In the genomic region with DNA sequence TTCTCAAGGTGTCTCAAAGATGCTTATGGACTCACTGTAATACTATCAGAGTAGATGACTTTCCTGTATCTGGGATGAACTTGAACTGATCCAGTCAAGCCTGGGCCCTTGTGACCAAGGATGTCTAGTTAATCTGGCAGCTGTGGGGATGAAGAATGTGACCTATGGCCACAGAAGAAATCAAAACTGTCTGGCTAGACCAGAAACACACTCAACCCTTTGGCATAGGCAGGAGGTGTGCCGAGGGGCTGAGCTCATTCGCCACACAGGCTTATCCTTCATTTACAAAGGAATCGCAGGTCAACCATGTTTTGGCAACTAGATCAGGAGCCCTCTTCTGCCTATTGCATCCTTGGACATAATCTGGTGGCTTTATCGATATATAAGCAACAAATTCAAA, we compare ENCODE assay signal across 17 cellular contexts.
DNase-seq lines count a peak whose midpoint lies in the region; FAIRE-seq and TF ChIP-seq lines count a peak whose summit lies in the region.
"Had no signal": no experiment of that assay in that cellular context is flagged by ENCODE, and none has a peak within 500 bp of the region (broad histone marks: within the 10 kb centered on the region; RNA-seq: fewer than 3 reads in every experiment).

No MANE protein-coding gene starts in this region.

- no peak overlapping the region for H3K27ac Mint-ChIP-seq in astrocyte (ENCODE audit: unreplicated experiment)

- no peak overlapping the region for H3K4ac ChIP-seq in trophoblast cell (ENCODE audit: low read depth, low read length)

- H3K36me3 Mint-ChIP-seq in astrocyte (ENCODE audit: low read depth, unreplicated experiment), result peaks cover 6% of the 10 kb centered on the region

- peak; percentile 43 for DNase-seq in activated effector memory CD4-positive, alpha-beta T cell treated with anti-CD3 and anti-CD28 coated beads, Interleukin-2, amount 50 U/mL, for 16 hours
- no peak for DNase-seq in activated effector memory CD4-positive, alpha-beta T cell treated with Interleukin-2 at 50 U/mL for 16 hours
- DNase-seq in astrocyte (ENCODE audit: low read depth) (peak; percentile 45), trophoblast cell (peak; percentile 37 to 69), tibial artery (no peak), kidney (no peak), NCI-H1048 (lab: John Stamatoyannopoulos, UW) (no peak)
- DNase-seq: DMS153, DND-41, H9, NCI-H2029 treated with DMSO at 0.1 percent for 48 hours, NCI-H226, NCI-H510A, SHP77 had no signal

- FAIRE-seq in astrocyte (lab: Jason Lieb, UNC), result no peak
- FAIRE-seq in kidney (lab: Jason Lieb, UNC), result no peak
- FAIRE-seq: HTR-8/SVneo had no signal

- H3K9me3 ChIP-seq in astrocyte (ENCODE audit: insufficient read depth, low read depth, low read length) (no peaks in the 10 kb centered on the region), trophoblast cell (ENCODE audit: insufficient read depth, low read depth, low read length) (no peaks in the 10 kb centered on the region), tibial artery (no peaks in the 10 kb centered on the region), kidney (ENCODE audit: control insufficient read depth in 1 of 2, low read length in 2 of 2) (no peaks in the 10 kb centered on the region)

- no peak overlapping the region for H3K4me3 Mint-ChIP-seq in astrocyte (ENCODE audit: unreplicated experiment)
- H3K4me3 Mint-ChIP-seq: H9 had no signal

- peaks cover 13% of the 10 kb centered on the region for H4K20me1 ChIP-seq in astrocyte (ENCODE audit: insufficient read depth, low read length)

- H3K18ac ChIP-seq in trophoblast cell (ENCODE audit: low read length), result no peak overlapping the region

- H4K91ac ChIP-seq in trophoblast cell (ENCODE audit: low read depth, low read length), result no peak overlapping the region

- H2BK120ac ChIP-seq in trophoblast cell (ENCODE audit: insufficient read depth, low read length, poor library complexity), result no peak overlapping the region

- no peaks in the 10 kb centered on the region for H3K79me1 ChIP-seq in trophoblast cell (ENCODE audit: low read length)

- no peak overlapping the region for H3K23ac ChIP-seq in trophoblast cell (ENCODE audit: low read length)

- peaks cover 20% of the 10 kb centered on the region for H3K4me1 ChIP-seq in astrocyte (ENCODE audit: insufficient read depth, low read length)
- H3K4me1 ChIP-seq in trophoblast cell (ENCODE audit: control insufficient read depth in 1 of 2, insufficient read depth in 2 of 2, low read length in 2 of 2), result peaks cover 6 to 15% of the 10 kb centered on the region in 2 experiments
- H3K4me1 ChIP-seq in tibial artery, result peaks cover 0 to 17% (median 13%) of the 10 kb centered on the region in 4 donors
- H3K4me1 ChIP-seq in kidney (ENCODE audit: control insufficient read depth in 1 of 2, insufficient read depth in 1 of 2, low read depth in 1 of 2, low read length in 2 of 2), result peaks cover 0 to 3% of the 10 kb centered on the region in 2 donors

- H4K8ac ChIP-seq in trophoblast cell (ENCODE audit: low read depth, low read length), result no peak overlapping the region

- no CpG with 5 or more reads among the region's 4 CpGs for WGBS in trophoblast cell (ENCODE audit: extremely low coverage, insufficient coverage, insufficient read length)

- peaks cover 24% of the 10 kb centered on the region for H3K4me1 Mint-ChIP-seq in astrocyte (ENCODE audit: low read depth, unreplicated experiment)

- H3K79me2 ChIP-seq in astrocyte (ENCODE audit: insufficient read depth, low read length) (no peaks in the 10 kb centered on the region), trophoblast cell (ENCODE audit: control insufficient read depth, insufficient read depth, low read length, poor library complexity) (no peaks in the 10 kb centered on the region)

- no peak overlapping the region for H2AFZ ChIP-seq in astrocyte (ENCODE audit: low read depth, low read length)
- H2AFZ ChIP-seq in trophoblast cell (ENCODE audit: insufficient read depth, low read length, poor library complexity), result no peak overlapping the region
- H2AFZ ChIP-seq: GM23248 had no signal

- no peak overlapping the region for H3K14ac ChIP-seq in trophoblast cell (ENCODE audit: low read length)

- H3K9ac ChIP-seq in astrocyte (ENCODE audit: low read length) (no peak overlapping the region), trophoblast cell (ENCODE audit: low read length) (no peak overlapping the region), kidney (ENCODE audit: low read length in 2 of 2) (no peak overlapping the region)
- H3K9ac ChIP-seq: GM23248 had no signal

- no peak overlapping the region for H3K4me3 ChIP-seq in astrocyte (ENCODE audit: insufficient read depth, low read depth, low read length)
- H3K4me3 ChIP-seq in trophoblast cell (ENCODE audit: low read depth, low read length), result no peak overlapping the region
- H3K4me3 ChIP-seq in tibial artery, result no peak overlapping the region
- no peak overlapping the region for H3K4me3 ChIP-seq in kidney (ENCODE audit: low read length in 2 of 2)
- H3K4me3 ChIP-seq: GM23248 had no signal

- H2BK12ac ChIP-seq in trophoblast cell (ENCODE audit: low read length), result no peak overlapping the region

- intact Hi-C loops in tibial artery (cut with DNase I; ENCODE audit: low total_unique reads) (no loop called here), kidney (cut with DNase I) (no loop called here)

- TF ChIP-seq CTCF in astrocyte (IDR thresholded peaks at IDR 0.05; ENCODE audit: insufficient read depth, low read depth, low read length) (no peak), tibial artery (IDR thresholded peaks at IDR 0.05) (no peak), kidney (IDR thresholded peaks at IDR 0.05; ENCODE audit: borderline replicate concordance, extremely low read depth, insufficient read depth) (no peak)

- H4K12ac ChIP-seq in trophoblast cell (ENCODE audit: low read depth, low read length), result no peak overlapping the region

- H3K27me3 ChIP-seq in astrocyte (ENCODE audit: insufficient read depth, low read length) (no peaks in the 10 kb centered on the region), trophoblast cell (ENCODE audit: insufficient read depth, low read length) (no peaks in the 10 kb centered on the region), tibial artery (no peaks in the 10 kb centered on the region)

- H3K4me2 ChIP-seq in astrocyte (ENCODE audit: low read length), result peak overlapping the region; percentile 50
- H3K4me2 ChIP-seq in trophoblast cell (ENCODE audit: low read length), result no peak overlapping the region

- no peaks in the 10 kb centered on the region for H3K27me3 Mint-ChIP-seq in astrocyte (ENCODE audit: low read depth, unreplicated experiment)

- H3K36me3 ChIP-seq in astrocyte (ENCODE audit: insufficient read depth, low read length) (no peaks in the 10 kb centered on the region), trophoblast cell (ENCODE audit: control insufficient read depth in 1 of 2, insufficient read depth in 2 of 2, low read length in 2 of 2) (no peaks in the 10 kb centered on the region), tibial artery (peaks cover 0 to 5% (median 0%) of the 10 kb centered on the region in 3 donors), kidney (ENCODE audit: control insufficient read depth in 1 of 2, insufficient read depth in 2 of 2, low read length in 2 of 2) (no peaks in the 10 kb centered on the region)

- H2BK5ac ChIP-seq in trophoblast cell (ENCODE audit: low read depth, low read length, poor library complexity), result no peak overlapping the region

- H3K27ac ChIP-seq in astrocyte (ENCODE audit: low read depth, low read length) (peak overlapping the region; percentile 14), trophoblast cell (ENCODE audit: low read depth, low read length) (no peak overlapping the region), tibial artery (no peak overlapping the region), kidney (ENCODE audit: low read depth in 2 of 2, low read length in 2 of 2) (no peak overlapping the region)
- H3K27ac ChIP-seq: GM23248, RWPE1 had no signal

- peaks cover 3% of the 10 kb centered on the region for H3K9me3 Mint-ChIP-seq in astrocyte (ENCODE audit: unreplicated experiment)
- H3K9me3 Mint-ChIP-seq: H9 had no signal

- no peak overlapping the region for H2AK5ac ChIP-seq in trophoblast cell (ENCODE audit: low read length)

Comparison
In these comparisons a context has a peak if more than half of its experiments do, and no peak if none do; other contexts are left out.
1. DNase-seq: peak in activated effector memory CD4-positive, alpha-beta T cell treated with anti-CD3 and anti-CD28 coated beads, Interleukin-2, amount 50 U/mL, for 16 hours (single experiment), astrocyte (single experiment) and trophoblast cell (2 of 2); none in activated effector memory CD4-positive, alpha-beta T cell treated with Interleukin-2 at 50 U/mL for 16 hours (single experiment), tibial artery (0 of 2), kidney (single experiment) and NCI-H1048 (single experiment).